1 cellular context compared by ENCODE assay signal in the genomic region with DNA sequence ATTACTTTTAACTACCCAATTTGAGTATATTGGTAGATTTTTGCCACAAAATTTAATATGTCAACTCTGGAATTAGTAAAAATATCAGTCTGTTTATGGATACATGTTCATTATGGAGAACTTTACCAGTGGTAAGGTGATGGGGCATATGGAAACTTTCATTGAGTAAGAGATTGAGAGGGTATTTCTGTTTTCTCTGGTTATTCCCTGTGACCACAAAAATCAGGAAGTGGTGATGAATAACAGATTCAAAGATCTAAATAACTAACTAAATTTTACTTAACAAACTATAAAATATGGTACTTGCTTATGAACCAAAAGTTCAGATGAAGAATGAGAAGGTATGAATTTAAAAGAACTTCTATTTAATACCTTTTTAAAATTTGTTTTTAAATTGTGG.
TF ChIP-seq lines count a peak whose summit lies in the region.

No MANE protein-coding gene starts in this region.

TF ChIP-seq in HepG2, 621 proteins besides CTCF, POLR2A, EP300 and RAD21:
- TF ChIP-seq ZNF333 (CRISPR knock-in tag; IDR thresholded peaks at IDR 0.05; ENCODE audit: borderline replicate concordance) (no peak), ATF1 (CRISPR knock-in tag; IDR thresholded peaks at IDR 0.05) (no peak), SYNCRIP (IDR thresholded peaks at IDR 0.05; ENCODE audit: insufficient read depth, low read depth, low read length) (no peak), ZNF20 (CRISPR knock-in tag; IDR thresholded peaks at IDR 0.05) (no peak), SIX4 (CRISPR knock-in tag; IDR thresholded peaks at IDR 0.05) (no peak), PHF20 (CRISPR knock-in tag; IDR thresholded peaks at IDR 0.05) (no peak), ZNF598 (CRISPR knock-in tag; IDR thresholded peaks at IDR 0.05; ENCODE audit: borderline replicate concordance) (no peak), ESRRA (CRISPR knock-in tag; IDR thresholded peaks at IDR 0.05; ENCODE audit: low read depth) (no peak), KLF9 (CRISPR knock-in tag; IDR thresholded peaks at IDR 0.05; ENCODE audit: low read depth) (no peak), ZNF501 (CRISPR knock-in tag; IDR thresholded peaks at IDR 0.05) (no peak), FOXP1 (IDR thresholded peaks at IDR 0.05) (no peak), FOXP1 (CRISPR knock-in tag; IDR thresholded peaks at IDR 0.05) (no peak), MBNL3 (CRISPR knock-in tag; conservative IDR thresholded peaks at IDR 0.05) (no peak), ZNF547 (CRISPR knock-in tag; IDR thresholded peaks at IDR 0.05) (no peak), NRL (CRISPR knock-in tag; IDR thresholded peaks at IDR 0.05; ENCODE audit: borderline replicate concordance) (no peak)
- TF ChIP-seq, protein P1, sequence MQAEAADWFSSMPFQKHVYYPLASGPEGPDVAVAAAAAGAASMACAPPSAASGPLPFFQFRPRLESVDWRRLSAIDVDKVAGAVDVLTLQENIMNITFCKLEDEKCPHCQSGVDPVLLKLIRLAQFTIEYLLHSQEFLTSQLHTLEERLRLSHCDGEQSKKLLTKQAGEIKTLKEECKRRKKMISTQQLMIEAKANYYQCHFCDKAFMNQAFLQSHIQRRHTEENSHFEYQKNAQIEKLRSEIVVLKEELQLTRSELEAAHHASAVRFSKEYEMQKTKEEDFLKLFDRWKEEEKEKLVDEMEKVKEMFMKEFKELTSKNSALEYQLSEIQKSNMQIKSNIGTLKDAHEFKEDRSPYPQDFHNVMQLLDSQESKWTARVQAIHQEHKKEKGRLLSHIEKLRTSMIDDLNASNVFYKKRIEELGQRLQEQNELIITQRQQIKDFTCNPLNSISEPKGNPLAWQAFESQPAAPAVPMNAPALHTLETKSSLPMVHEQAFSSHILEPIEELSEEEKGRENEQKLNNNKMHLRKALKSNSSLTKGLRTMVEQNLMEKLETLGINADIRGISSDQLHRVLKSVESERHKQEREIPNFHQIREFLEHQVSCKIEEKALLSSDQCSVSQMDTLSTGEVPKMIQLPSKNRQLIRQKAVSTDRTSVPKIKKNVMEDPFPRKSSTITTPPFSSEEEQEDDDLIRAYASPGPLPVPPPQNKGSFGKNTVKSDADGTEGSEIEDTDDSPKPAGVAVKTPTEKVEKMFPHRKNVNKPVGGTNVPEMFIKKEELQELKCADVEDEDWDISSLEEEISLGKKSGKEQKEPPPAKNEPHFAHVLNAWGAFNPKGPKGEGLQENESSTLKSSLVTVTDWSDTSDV (CRISPR knock-in tag; IDR thresholded peaks at IDR 0.05): no peak
- TF ChIP-seq, protein P2, sequence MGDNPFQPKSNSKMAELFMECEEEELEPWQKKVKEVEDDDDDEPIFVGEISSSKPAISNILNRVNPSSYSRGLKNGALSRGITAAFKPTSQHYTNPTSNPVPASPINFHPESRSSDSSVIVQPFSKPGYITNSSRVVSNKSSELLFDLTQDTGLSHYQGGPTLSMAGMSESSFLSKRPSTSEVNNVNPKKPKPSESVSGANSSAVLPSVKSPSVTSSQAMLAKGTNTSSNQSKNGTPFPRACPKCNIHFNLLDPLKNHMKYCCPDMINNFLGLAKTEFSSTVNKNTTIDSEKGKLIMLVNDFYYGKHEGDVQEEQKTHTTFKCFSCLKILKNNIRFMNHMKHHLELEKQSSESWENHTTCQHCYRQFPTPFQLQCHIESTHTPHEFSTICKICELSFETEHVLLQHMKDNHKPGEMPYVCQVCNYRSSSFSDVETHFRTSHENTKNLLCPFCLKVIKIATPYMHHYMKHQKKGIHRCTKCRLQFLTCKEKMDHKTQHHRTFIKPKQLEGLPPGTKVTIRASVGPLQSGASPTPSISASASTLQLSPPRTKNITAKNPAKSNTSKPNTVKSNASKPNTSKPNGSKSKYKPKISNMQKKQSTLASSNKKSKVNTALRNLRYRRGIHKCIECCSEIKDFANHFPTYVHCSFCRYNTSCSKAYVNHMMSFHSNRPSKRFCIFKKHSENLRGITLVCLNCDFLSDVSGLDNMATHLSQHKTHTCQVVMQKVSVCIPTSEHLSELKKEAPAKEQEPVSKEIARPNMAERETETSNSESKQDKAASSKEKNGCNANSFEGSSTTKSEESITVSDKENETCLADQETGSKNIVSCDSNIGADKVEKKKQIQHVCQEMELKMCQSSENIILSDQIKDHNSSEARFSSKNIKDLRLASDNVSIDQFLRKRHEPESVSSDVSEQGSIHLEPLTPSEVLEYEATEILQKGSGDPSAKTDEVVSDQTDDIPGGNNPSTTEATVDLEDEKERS (CRISPR knock-in tag; IDR thresholded peaks at IDR 0.05): no peak
- TF ChIP-seq, protein P3, sequence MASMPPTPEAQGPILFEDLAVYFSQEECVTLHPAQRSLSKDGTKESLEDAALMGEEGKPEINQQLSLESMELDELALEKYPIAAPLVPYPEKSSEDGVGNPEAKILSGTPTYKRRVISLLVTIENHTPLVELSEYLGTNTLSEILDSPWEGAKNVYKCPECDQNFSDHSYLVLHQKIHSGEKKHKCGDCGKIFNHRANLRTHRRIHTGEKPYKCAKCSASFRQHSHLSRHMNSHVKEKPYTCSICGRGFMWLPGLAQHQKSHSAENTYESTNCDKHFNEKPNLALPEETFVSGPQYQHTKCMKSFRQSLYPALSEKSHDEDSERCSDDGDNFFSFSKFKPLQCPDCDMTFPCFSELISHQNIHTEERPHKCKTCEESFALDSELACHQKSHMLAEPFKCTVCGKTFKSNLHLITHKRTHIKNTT (CRISPR knock-in tag; IDR thresholded peaks at IDR 0.05): no peak
